10 cellular contexts compared by ENCODE assay signal in the genomic region with DNA sequence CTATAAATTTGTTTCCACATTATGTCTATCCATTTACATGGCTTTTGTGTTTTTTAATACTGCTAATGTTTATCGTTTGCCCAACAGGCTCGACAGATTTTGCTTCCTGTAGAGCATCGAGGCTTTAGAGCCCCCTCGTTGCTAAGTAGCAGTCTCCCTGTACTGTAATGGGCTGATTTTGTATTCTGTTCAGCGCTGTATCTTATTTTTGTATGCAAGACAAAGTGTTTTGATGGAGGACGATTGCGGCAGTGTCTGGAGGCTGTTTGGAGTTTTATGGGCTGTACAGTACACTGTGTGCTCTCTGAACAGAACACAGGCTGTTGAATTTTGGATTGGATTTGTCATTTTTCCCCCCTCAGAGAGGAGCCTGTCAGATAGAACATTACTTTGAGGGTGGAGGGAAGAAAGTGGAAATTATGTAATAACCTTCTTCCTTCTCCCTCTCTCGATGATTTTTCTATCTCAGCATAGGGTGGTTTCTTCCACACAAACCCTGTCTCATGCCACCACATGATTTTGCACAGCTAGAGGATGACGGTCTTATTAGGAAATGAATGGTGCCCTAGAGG.
A peak's percentile ranks its signal among the peaks of the same experiment; 100 is the strongest.
DNase-seq lines count a peak whose midpoint lies in the region; FAIRE-seq and TF ChIP-seq lines count a peak whose summit lies in the region.
"Had no signal": no experiment of that assay in that cellular context is flagged by ENCODE, and none has a peak within 500 bp of the region (broad histone marks: within the 10 kb centered on the region; RNA-seq: fewer than 3 reads in every experiment).

No MANE protein-coding gene starts in this region.

- no peaks in the 10 kb centered on the region for H3K79me2 ChIP-seq in keratinocyte (ENCODE audit: control insufficient read depth, insufficient read depth, low read length)

- in situ Hi-C loops in astrocyte of the spinal cord (cut with HindIII; ENCODE audit: low sequenced_read_pairs) = no loop called here

- H3K36me3 ChIP-seq in keratinocyte (ENCODE audit: control insufficient read depth in 2 of 2, extremely low read depth in 1 of 2, insufficient read depth in 2 of 2, low read length in 2 of 2) (no peaks in the 10 kb centered on the region), skeletal muscle satellite cell (ENCODE audit: insufficient read depth, low read length) (peaks cover 14% of the 10 kb centered on the region)

- H4K20me1 ChIP-seq in keratinocyte (ENCODE audit: control insufficient read depth, extremely low read depth, insufficient read depth, low read length) = no peaks in the 10 kb centered on the region

- DNase-seq in HFFc6 = no peak
- peak; percentile 52 for DNase-seq in astrocyte of the spinal cord (ENCODE audit: low read depth, low spot score)
- DNase-seq in keratinocyte (ENCODE audit: low read depth, low spot score) = peak; percentile 28
- DNase-seq in activated T-cell treated with anti-CD3 and anti-CD28 coated beads, Interleukin-2, amount 50 U/mL, for 1 hour = no peak
- no peak for DNase-seq in putamen (ENCODE audit: low spot score)
- no peak for DNase-seq in activated effector memory CD4-positive, alpha-beta T cell treated with anti-CD3 and anti-CD28 coated beads, Interleukin-2, amount 50 U/mL, for 16 hours
- no peak for DNase-seq in activated T-cell treated with anti-CD3 and anti-CD28 coated beads, Interleukin-2, amount 50 U/mL, for 24 hours
- DNase-seq: activated gamma-delta T cell treated with Interleukin-2 at 50 U/mL for 16 hours, SHP77 treated with DMSO at 0.1 percent for 48 hours had no signal

- H3K9ac ChIP-seq in keratinocyte (ENCODE audit: control insufficient read depth, extremely low read depth, insufficient read depth, low read length) = peak overlapping the region; percentile 79
- peak overlapping the region; percentile 95 for H3K9ac ChIP-seq in skeletal muscle satellite cell (ENCODE audit: low read depth, low read length)

- no peak overlapping the region for H3K4me3 ChIP-seq in astrocyte of the spinal cord (ENCODE audit: low read depth, low read length)
- no peak overlapping the region for H3K4me3 ChIP-seq in keratinocyte (ENCODE audit: control insufficient read depth in 2 of 3, extremely low read depth in 1 of 3, insufficient read depth in 2 of 3, low read depth in 1 of 3, low read length in 3 of 3)
- peak overlapping the region; percentile 47 for H3K4me3 ChIP-seq in skeletal muscle satellite cell (ENCODE audit: low read length)

- H2AFZ ChIP-seq in keratinocyte (ENCODE audit: control insufficient read depth, low read length) = peak overlapping the region; percentile 32

- FAIRE-seq in keratinocyte (lab: Jason Lieb, UNC) = peak; percentile 69

- H3K4me1 ChIP-seq in keratinocyte (ENCODE audit: control insufficient read depth, extremely low read depth, insufficient read depth, low read length) (peaks cover 67% of the 10 kb centered on the region), skeletal muscle satellite cell (ENCODE audit: control insufficient read depth, insufficient read depth, low read length) (peaks cover 90% of the 10 kb centered on the region)

- no peaks in the 10 kb centered on the region for H3K9me3 Mint-ChIP-seq in HFFc6
- no peaks in the 10 kb centered on the region for H3K9me3 Mint-ChIP-seq in activated T-cell treated with anti-CD3 and anti-CD28 coated beads, Interleukin-2, amount 50 U/mL, for 24 hours

- peak overlapping the region; percentile 73; the same call in 1 of the 2 replicates for H3K4me3 Mint-ChIP-seq in HFFc6
- no peak overlapping the region for H3K4me3 Mint-ChIP-seq in activated T-cell treated with anti-CD3 and anti-CD28 coated beads, Interleukin-2, amount 50 U/mL, for 24 hours

- dilution Hi-C loops in keratinocyte (cut with MboI; ENCODE audit: extremely low pct_ligation_motif_present, low sequenced_read_pairs) = no loop called here

- peak overlapping the region; percentile 93 for H3K27ac ChIP-seq in keratinocyte (ENCODE audit: control insufficient read depth, insufficient read depth, low read length)

- H3K27me3 Mint-ChIP-seq in HFFc6 (ENCODE audit: insufficient read depth) = peaks cover 55% of the 10 kb centered on the region
- H3K27me3 Mint-ChIP-seq in activated T-cell treated with anti-CD3 and anti-CD28 coated beads, Interleukin-2, amount 50 U/mL, for 24 hours = no peaks in the 10 kb centered on the region

- H3K4me1 Mint-ChIP-seq in HFFc6 (ENCODE audit: low read depth) = peaks cover 63% of the 10 kb centered on the region
- peaks cover 91% of the 10 kb centered on the region for H3K4me1 Mint-ChIP-seq in activated T-cell treated with anti-CD3 and anti-CD28 coated beads, Interleukin-2, amount 50 U/mL, for 24 hours (ENCODE audit: low read depth)

- H3K4me2 ChIP-seq in keratinocyte (ENCODE audit: control insufficient read depth, extremely low read depth, insufficient read depth, low read depth, low read length) (peak overlapping the region; percentile 90), skeletal muscle satellite cell (ENCODE audit: low read length) (peak overlapping the region; percentile 77)

- no peaks in the 10 kb centered on the region for H3K9me1 ChIP-seq in keratinocyte (ENCODE audit: control insufficient read depth, extremely low read depth, insufficient read depth, low read length)

- H3K9me3 ChIP-seq in keratinocyte (ENCODE audit: control insufficient read depth, low read depth, low read length) (no peaks in the 10 kb centered on the region), skeletal muscle satellite cell (replicated peaks; ENCODE audit: low read length) (no peaks in the 10 kb centered on the region)

- H3K27ac Mint-ChIP-seq in HFFc6 = no peak overlapping the region
- H3K27ac Mint-ChIP-seq in activated T-cell treated with anti-CD3 and anti-CD28 coated beads, Interleukin-2, amount 50 U/mL, for 24 hours = no peak overlapping the region

- TF ChIP-seq CTCF in HFFc6 (IDR thresholded peaks at IDR 0.05) = no peak
- no peak for TF ChIP-seq CTCF in astrocyte of the spinal cord (IDR thresholded peaks at IDR 0.05; ENCODE audit: low read depth, low read length)
- TF ChIP-seq CTCF in keratinocyte (optimal IDR thresholded peaks at IDR 0.05 in 1 of 3, IDR thresholded peaks at IDR 0.05 in 1 of 3, conservative IDR thresholded peaks at IDR 0.05 in 1 of 3; ENCODE audit: extremely low read depth in 1 of 3, insufficient read depth in 2 of 3, low read length in 3 of 3) = no peak

- H3K36me3 Mint-ChIP-seq in HFFc6 (ENCODE audit: low read depth) = no peaks in the 10 kb centered on the region
- H3K36me3 Mint-ChIP-seq in activated T-cell treated with anti-CD3 and anti-CD28 coated beads, Interleukin-2, amount 50 U/mL, for 24 hours (ENCODE audit: low read depth) = no peaks in the 10 kb centered on the region

- peaks cover 36% of the 10 kb centered on the region for H3K27me3 ChIP-seq in keratinocyte (ENCODE audit: control insufficient read depth, extremely low read depth, insufficient read depth, low read length)
- H3K27me3 ChIP-seq in skeletal muscle satellite cell (ENCODE audit: control insufficient read depth, insufficient read depth, low read length) = no peaks in the 10 kb centered on the region

Comparison
In these comparisons a context has a peak if more than half of its experiments do, and no peak if none do; other contexts are left out.
1. DNase-seq: peak in astrocyte of the spinal cord (single experiment) and keratinocyte (single experiment); none in HFFc6 (single experiment), activated T-cell treated with anti-CD3 and anti-CD28 coated beads, Interleukin-2, amount 50 U/mL, for 1 hour (single experiment), putamen (single experiment), activated effector memory CD4-positive, alpha-beta T cell treated with anti-CD3 and anti-CD28 coated beads, Interleukin-2, amount 50 U/mL, for 16 hours (single experiment) and activated T-cell treated with anti-CD3 and anti-CD28 coated beads, Interleukin-2, amount 50 U/mL, for 24 hours (single experiment).